In the genomic region with DNA sequence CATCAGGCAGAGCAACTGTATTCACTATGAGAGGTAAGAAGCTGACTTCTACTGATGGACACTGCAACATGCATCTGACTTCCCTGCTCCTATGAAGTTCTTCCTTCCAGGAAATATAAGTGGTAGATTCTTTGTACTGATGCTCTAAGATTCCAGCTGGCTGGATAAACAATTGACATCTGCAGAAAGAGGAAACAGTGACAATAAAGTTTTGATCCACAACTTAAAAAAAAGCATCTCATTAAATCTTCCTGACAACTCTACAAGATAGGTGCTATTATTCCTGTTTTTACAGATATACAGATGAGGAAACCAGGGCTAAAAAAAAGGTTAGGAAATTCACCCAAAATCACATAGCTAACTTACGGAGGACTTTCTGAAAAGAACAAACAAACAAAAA, we compare ENCODE assay signal across 19 cellular contexts.
DNase-seq lines count a peak whose midpoint lies in the region; ATAC-seq, FAIRE-seq and TF ChIP-seq lines count a peak whose summit lies in the region.
"Had no signal": no experiment of that assay in that cellular context is flagged by ENCODE, and none has a peak within 500 bp of the region (broad histone marks: within the 10 kb centered on the region; RNA-seq: fewer than 3 reads in every experiment).

No MANE protein-coding gene starts in this region.

- H3K4me3 Mint-ChIP-seq in HFFc6 (no peak overlapping the region), T-helper 17 cell (no peak overlapping the region)
- no peak overlapping the region for H3K4me3 Mint-ChIP-seq in activated CD8-positive, alpha-beta T cell treated with anti-CD3 and anti-CD28 coated beads for 36 hours
- H3K4me3 Mint-ChIP-seq: B cell; CD8-positive, alpha-beta T cell; GM23338; IgD-negative memory B cell had no signal

- no peaks in the 10 kb centered on the region for H3K9me3 Mint-ChIP-seq in HFFc6
- H3K9me3 Mint-ChIP-seq in activated CD8-positive, alpha-beta T cell treated with anti-CD3 and anti-CD28 coated beads for 36 hours = no peaks in the 10 kb centered on the region
- H3K9me3 Mint-ChIP-seq: CD8-positive, alpha-beta T cell; GM23338; IgD-negative memory B cell had no signal

- peak; percentile 86 for FAIRE-seq in urothelium cell line (lab: Jason Lieb, UNC)
- FAIRE-seq: GM19239, H54, HepG2 had no signal

- H3K4me1 Mint-ChIP-seq in HFFc6 (ENCODE audit: low read depth) (peaks cover 34% of the 10 kb centered on the region), T-helper 17 cell (peaks cover 9% of the 10 kb centered on the region)
- H3K4me1 Mint-ChIP-seq in activated CD8-positive, alpha-beta T cell treated with anti-CD3 and anti-CD28 coated beads for 36 hours (ENCODE audit: low read depth) = no peaks in the 10 kb centered on the region
- H3K4me1 Mint-ChIP-seq: B cell, GM23338 had no signal

- POLR2A ChIA-PET in activated CD8-positive, alpha-beta T cell treated with anti-CD3 and anti-CD28 coated beads for 36 hours (lab: Charles Lee) = no interaction called here

- CTCF ChIA-PET in activated CD8-positive, alpha-beta T cell treated with anti-CD3 and anti-CD28 coated beads for 36 hours (lab: Charles Lee) = interaction anchor here (1.0 to 1.5 kb wide), 2 partner anchors 11 to 82 kb away, joined by 3 read pairs; no protein-coding TSS in a partner anchor

- no peak for TF ChIP-seq CTCF in HFFc6 (IDR thresholded peaks at IDR 0.05)
- TF ChIP-seq CTCF in activated CD8-positive, alpha-beta T cell treated with anti-CD3 and anti-CD28 coated beads for 36 hours (IDR thresholded peaks at IDR 0.05) = no peak

- peak overlapping the region; percentile 7; the same call in 1 of the 2 replicates for H3K27ac Mint-ChIP-seq in HFFc6
- peak overlapping the region; percentile 24 for H3K27ac Mint-ChIP-seq in T-helper 17 cell
- H3K27ac Mint-ChIP-seq in activated CD8-positive, alpha-beta T cell treated with anti-CD3 and anti-CD28 coated beads for 36 hours = no peak overlapping the region
- H3K27ac Mint-ChIP-seq: B cell; CD8-positive, alpha-beta T cell; GM23338; IgD-negative memory B cell had no signal

- H3K27me3 Mint-ChIP-seq in HFFc6 (ENCODE audit: insufficient read depth) = no peaks in the 10 kb centered on the region
- H3K27me3 Mint-ChIP-seq in T-helper 17 cell = no peaks in the 10 kb centered on the region
- H3K27me3 Mint-ChIP-seq in activated CD8-positive, alpha-beta T cell treated with anti-CD3 and anti-CD28 coated beads for 36 hours = no peaks in the 10 kb centered on the region
- H3K27me3 Mint-ChIP-seq: B cell, IgD-negative memory B cell had no signal

- peaks cover 11% of the 10 kb centered on the region; the same call in 1 of the 2 replicates for H3K36me3 Mint-ChIP-seq in HFFc6 (ENCODE audit: low read depth)
- peaks cover 16% of the 10 kb centered on the region for H3K36me3 Mint-ChIP-seq in T-helper 17 cell (ENCODE audit: low read depth)
- H3K36me3 Mint-ChIP-seq in activated CD8-positive, alpha-beta T cell treated with anti-CD3 and anti-CD28 coated beads for 36 hours (ENCODE audit: low read depth) = peaks cover 35% of the 10 kb centered on the region

- intact Hi-C loops in activated CD8-positive, alpha-beta T cell treated with anti-CD3 and anti-CD28 coated beads for 36 hours (cut with micrococcal nuclease) = no loop called here

- no peaks in the 10 kb centered on the region for H3K9me3 ChIP-seq in T-helper 17 cell (ENCODE audit: control insufficient read depth, low read length, poor library complexity, severe bottlenecking)
- H3K9me3 ChIP-seq: BLaER1 treated with 17β-estradiol and CSF1 and Interleukin-3, amounts not matched to agents 10 nM and 100 nM had no signal

- ATAC-seq in T-helper 17 cell (no peak), GM19463 (IDR thresholded peaks at IDR 0.05; ENCODE audit: unreplicated experiment) (no peak)
- ATAC-seq in activated CD8-positive, alpha-beta T cell treated with anti-CD3 and anti-CD28 coated beads for 36 hours = no peak
- ATAC-seq: CD8-positive, alpha-beta T cell; GM23338; HepG2 had no signal

- DNase-seq in HFFc6 (no peak), T-helper 17 cell (no peak), dermis blood vessel endothelial cell (peak; percentile 13), urothelium cell line (ENCODE audit: low spot score) (no peak), NOMO-1 treated with dmso at 0.1 percent for 144 hours (lab: John Stamatoyannopoulos, UW; ENCODE audit: unreplicated experiment) (no peak)
- no peak for DNase-seq in activated CD8-positive, alpha-beta T cell treated with anti-CD3 and anti-CD28 coated beads for 36 hours
- DNase-seq: Calu3; CD8-positive, alpha-beta T cell; DMS79 treated with DMSO at 0.1 percent for 48 hours; GF-D8; HCEC 1CT had no signal
